In the genomic region with DNA sequence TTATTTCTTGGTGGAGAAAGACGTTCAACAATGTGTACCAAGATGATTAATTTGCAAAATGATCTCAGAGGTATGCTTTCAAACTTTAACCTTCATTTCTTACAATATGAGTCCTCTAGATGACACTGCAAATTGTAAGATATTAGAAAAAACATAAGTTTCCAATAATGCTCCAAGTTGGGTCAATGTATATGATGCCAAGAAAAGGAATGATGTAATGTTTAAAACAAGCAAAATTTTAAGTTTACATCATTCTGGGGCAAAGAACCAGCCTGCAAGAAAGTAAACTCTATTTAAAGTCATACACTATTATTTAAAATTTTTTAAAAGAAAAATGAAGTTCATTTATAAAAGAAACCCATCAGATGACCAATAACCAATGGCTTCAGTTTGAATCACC, we compare ENCODE assay signal across 8 cellular contexts. TPM values are rescaled to one million over a fixed set of nuclear protein-coding genes. Genes with fewer than 3 reads are reported as not detected.
"Had no signal": no experiment of that assay in that cellular context is flagged by ENCODE, and none has a peak within 500 bp of the region (broad histone marks: within the 10 kb centered on the region; RNA-seq: fewer than 3 reads in every experiment).

No MANE protein-coding gene starts in this region.

- H3K4me3 ChIP-seq: K562 had no signal

- H3K4me1 Mint-ChIP-seq: IgD-negative memory B cell had no signal

- H3K9me3 Mint-ChIP-seq: IgD-negative memory B cell had no signal

- H3K9ac ChIP-seq: KMS-11 had no signal

- DNase-seq: IMR-90, KBM-7, KG1 had no signal

- H3K27ac Mint-ChIP-seq: IgD-negative memory B cell had no signal

- FAIRE-seq: HTR-8/SVneo, K562 had no signal

- H3K4me2 ChIP-seq: KMS-11 had no signal

- H3K27me3 Mint-ChIP-seq: IgD-negative memory B cell had no signal

- H3K27ac ChIP-seq: HL-60, KMS-11 had no signal

- ATAC-seq: K562 had no signal

- H3K4me3 Mint-ChIP-seq: IgD-negative memory B cell had no signal

RNA-seq across cellular contexts. Expression of gene PRSS12, which starts 56.1 kb away (rescaled TPM):
- polyA plus RNA-seq: IgD-negative memory B cell had no signal
